ENCODE assay signal across 10 cellular contexts in genomic region chr14:93081875-93082570, GRCh38. TPM values are rescaled to one million over a fixed set of nuclear protein-coding genes. Genes with fewer than 3 reads are reported as not detected.
DNase-seq lines count a peak whose midpoint lies in the region; ATAC-seq, FAIRE-seq and TF ChIP-seq lines count a peak whose summit lies in the region.
"Had no signal": no experiment of that assay in that cellular context is flagged by ENCODE, and none has a peak within 500 bp of the region (broad histone marks: within the 10 kb centered on the region; RNA-seq: fewer than 3 reads in every experiment).

No MANE protein-coding gene starts in this region.

- H3K27me3 Mint-ChIP-seq in T-helper 17 cell (no peaks in the 10 kb centered on the region), type B pancreatic cell (no peaks in the 10 kb centered on the region)

- TF ChIP-seq POLR2A in erythroblast (IDR thresholded peaks at IDR 0.05; ENCODE audit: low read length), result no peak

- peak overlapping the region; percentile 62 to 68 for H3K27ac ChIP-seq in ascending aorta
- H3K27ac ChIP-seq in small intestine (ENCODE audit: low read depth in 1 of 2, low read length in 1 of 2), result peak overlapping the region; percentile 26 to 35

- WGBS in small intestine, 3 donors, result 71 to 80% (median 72%) methylated on average over 14 of the region's 14 CpGs

- H3K4me1 ChIP-seq in ascending aorta (peaks cover 0 to 24% of the 10 kb centered on the region in 2 donors), small intestine (ENCODE audit: control insufficient read depth in 2 of 2, insufficient read depth in 1 of 2, low read depth in 1 of 2, low read length in 1 of 2) (no peaks in the 10 kb centered on the region)

- H3K27ac Mint-ChIP-seq in T-helper 17 cell (peak overlapping the region; percentile 67), type B pancreatic cell (no peak overlapping the region)

- DNase-seq in GM12865 (ENCODE audit: low read depth) (peak; percentile 63), T-helper 17 cell (no peak), ascending aorta (ENCODE audit: low spot score in 2 of 2) (no peak), small intestine (peak; percentile 33), erythroblast (lab: John Stamatoyannopoulos, UW) (no peak), medulla oblongata (ENCODE audit: extremely low spot score) (no peak), C1 segment of cervical spinal cord (lab: John Stamatoyannopoulos, UW) (no peak), type B pancreatic cell (ENCODE audit: extremely low spot score, unreplicated experiment) (no peak)
- DNase-seq: foreskin fibroblast, NCI-H146 had no signal

- no peaks in the 10 kb centered on the region for H3K9me3 Mint-ChIP-seq in type B pancreatic cell

- TF ChIP-seq CTCF in GM12865 (IDR thresholded peaks at IDR 0.05; ENCODE audit: insufficient read depth, low read depth, low read length, missing control alignments), result no peak
- TF ChIP-seq CTCF in ascending aorta (IDR thresholded peaks at IDR 0.05), result no peak
- no peak for TF ChIP-seq CTCF in type B pancreatic cell (conservative IDR thresholded peaks at IDR 0.05)

- peaks cover 28% of the 10 kb centered on the region for H3K4me1 Mint-ChIP-seq in T-helper 17 cell
- peaks cover 36% of the 10 kb centered on the region for H3K4me1 Mint-ChIP-seq in type B pancreatic cell (ENCODE audit: unreplicated experiment)

- no peak for ATAC-seq in T-helper 17 cell

- H3K4me3 Mint-ChIP-seq in T-helper 17 cell, result no peak overlapping the region
- no peak overlapping the region for H3K4me3 Mint-ChIP-seq in type B pancreatic cell

- no peak overlapping the region for H3K4me3 ChIP-seq in GM12865 (ENCODE audit: low read depth, low read length)
- no peak overlapping the region for H3K4me3 ChIP-seq in ascending aorta
- no peak overlapping the region for H3K4me3 ChIP-seq in small intestine (ENCODE audit: low read depth in 1 of 2, low read length in 2 of 2)

- FAIRE-seq in small intestine (lab: Jason Lieb, UNC), result no peak

- intact Hi-C loops in ascending aorta (cut with DNase I), result no loop called here

- H3K9me3 ChIP-seq in T-helper 17 cell (ENCODE audit: control insufficient read depth, low read length, poor library complexity, severe bottlenecking) (no peaks in the 10 kb centered on the region), ascending aorta (no peaks in the 10 kb centered on the region), small intestine (ENCODE audit: control insufficient read depth, low read depth) (no peaks in the 10 kb centered on the region)

- H3K27me3 ChIP-seq in ascending aorta (no peaks in the 10 kb centered on the region), small intestine (ENCODE audit: control insufficient read depth in 2 of 2, insufficient read depth in 2 of 2, low read length in 2 of 2) (no peaks in the 10 kb centered on the region)

- peaks cover 3% of the 10 kb centered on the region for H3K36me3 Mint-ChIP-seq in T-helper 17 cell (ENCODE audit: low read depth)
- no peaks in the 10 kb centered on the region for H3K36me3 Mint-ChIP-seq in type B pancreatic cell

- no peaks in the 10 kb centered on the region for H3K36me3 ChIP-seq in ascending aorta
- no peaks in the 10 kb centered on the region for H3K36me3 ChIP-seq in small intestine (ENCODE audit: control insufficient read depth in 2 of 2, insufficient read depth in 2 of 2, low read length in 2 of 2)

RNA-seq across cellular contexts. Expression of gene ITPK1, which starts 33.7 kb away (rescaled TPM):
- 10 to 100 TPM; 29.4 to 36.1 TPM for total RNA-seq in T-helper 17 cell
- 85.3 TPM for total RNA-seq in ascending aorta
- polyA plus RNA-seq in small intestine, result 100 to 1,000 TPM in 2 of 3 donors, 10 to 100 TPM in 1; 98.8 to 153 (median 124) TPM
- total RNA-seq in type B pancreatic cell (ENCODE audit: low replicate concordance), result 40.2 and 43.5 TPM in 2 replicates

Comparison
In these comparisons a context has a peak if more than half of its experiments do, and no peak if none do; other contexts are left out.
1. DNase-seq: peak in GM12865 (single experiment) and small intestine (single experiment); none in T-helper 17 cell (0 of 3), ascending aorta (0 of 2), erythroblast (0 of 2), medulla oblongata (single experiment), C1 segment of cervical spinal cord (0 of 14) and type B pancreatic cell (single experiment).